In genomic region chr1:27001570-27002360, GRCh38 we compare ENCODE assay signal across 8 cellular contexts. TPM values are rescaled to one million over a fixed set of nuclear protein-coding genes. Genes with fewer than 3 reads are reported as not detected.
DNase-seq lines count a peak whose midpoint lies in the region; ATAC-seq and TF ChIP-seq lines count a peak whose summit lies in the region.

No MANE protein-coding gene starts in this region.

- peak; percentile 17 to 62 (median 19) for ATAC-seq in natural killer cell
- ATAC-seq in natural killer cell treated with Interleukin-12 subunit alpha and Interleukin-12 subunit beta and Interleukin-15 and Interleukin-18, amount 100 ng/mL, for 72 hours: no peak
- ATAC-seq in HG03139 (IDR thresholded peaks at IDR 0.05; ENCODE audit: unreplicated experiment): no peak
- ATAC-seq in HG03571 (IDR thresholded peaks at IDR 0.05; ENCODE audit: unreplicated experiment): no peak

- intact Hi-C loops in natural killer cell (cut with micrococcal nuclease): no loop called here
- intact Hi-C loops in dendritic cell treated with granulocyte-macrophage colony-stimulating factor and Interleukin-4, amounts not matched to agents 40 ng/mL and 50 ng/mL, for 4 days (cut with micrococcal nuclease): no loop called here

- peaks cover 8 to 9% of the 10 kb centered on the region in 2 donors for H3K27me3 Mint-ChIP-seq in natural killer cell (ENCODE audit: low read depth in 2 of 2)
- peaks cover 7 to 8% of the 10 kb centered on the region in 2 donors for H3K27me3 Mint-ChIP-seq in natural killer cell treated with Interleukin-12 subunit alpha and Interleukin-12 subunit beta and Interleukin-15 and Interleukin-18, amount 100 ng/mL, for 72 hours
- H3K27me3 Mint-ChIP-seq in dendritic cell treated with granulocyte-macrophage colony-stimulating factor and Interleukin-4, amounts not matched to agents 40 ng/mL and 50 ng/mL, for 4 days: peaks cover 8% of the 10 kb centered on the region

- DNase-seq in natural killer cell: no peak
- DNase-seq in natural killer cell treated with Interleukin-12 subunit alpha and Interleukin-12 subunit beta and Interleukin-15 and Interleukin-18, amount 100 ng/mL, for 72 hours (ENCODE audit: low spot score): no peak
- DNase-seq in mucosa of gallbladder (ENCODE audit: low spot score): peak; percentile 67
- no peak for DNase-seq in NCI-H1417 (lab: John Stamatoyannopoulos, UW)
- DNase-seq in DMS79 (lab: John Stamatoyannopoulos, UW): no peak

- TF ChIP-seq CTCF in natural killer cell (IDR thresholded peaks at IDR 0.05): no peak

- no peaks in the 10 kb centered on the region for H3K36me3 Mint-ChIP-seq in natural killer cell
- H3K36me3 Mint-ChIP-seq in natural killer cell treated with Interleukin-12 subunit alpha and Interleukin-12 subunit beta and Interleukin-15 and Interleukin-18, amount 100 ng/mL, for 72 hours: no peaks in the 10 kb centered on the region
- no peaks in the 10 kb centered on the region for H3K36me3 Mint-ChIP-seq in dendritic cell treated with granulocyte-macrophage colony-stimulating factor and Interleukin-4, amounts not matched to agents 40 ng/mL and 50 ng/mL, for 4 days (ENCODE audit: low read depth)

- no peaks in the 10 kb centered on the region for H3K9me3 Mint-ChIP-seq in natural killer cell
- H3K9me3 Mint-ChIP-seq in natural killer cell treated with Interleukin-12 subunit alpha and Interleukin-12 subunit beta and Interleukin-15 and Interleukin-18, amount 100 ng/mL, for 72 hours: no peaks in the 10 kb centered on the region
- no peaks in the 10 kb centered on the region for H3K9me3 Mint-ChIP-seq in dendritic cell treated with granulocyte-macrophage colony-stimulating factor and Interleukin-4, amounts not matched to agents 40 ng/mL and 50 ng/mL, for 4 days

- H3K4me3 Mint-ChIP-seq in natural killer cell: no peak overlapping the region
- H3K4me3 Mint-ChIP-seq in natural killer cell treated with Interleukin-12 subunit alpha and Interleukin-12 subunit beta and Interleukin-15 and Interleukin-18, amount 100 ng/mL, for 72 hours: no peak overlapping the region
- H3K4me3 Mint-ChIP-seq in dendritic cell treated with granulocyte-macrophage colony-stimulating factor and Interleukin-4, amounts not matched to agents 40 ng/mL and 50 ng/mL, for 4 days: peak overlapping the region; percentile 59

- no peak overlapping the region for H3K27ac Mint-ChIP-seq in natural killer cell
- H3K27ac Mint-ChIP-seq in natural killer cell treated with Interleukin-12 subunit alpha and Interleukin-12 subunit beta and Interleukin-15 and Interleukin-18, amount 100 ng/mL, for 72 hours: no peak overlapping the region
- H3K27ac Mint-ChIP-seq in dendritic cell treated with granulocyte-macrophage colony-stimulating factor and Interleukin-4, amounts not matched to agents 40 ng/mL and 50 ng/mL, for 4 days: peak overlapping the region; percentile 96

- H3K4me1 Mint-ChIP-seq in natural killer cell: peaks cover 11 to 12% of the 10 kb centered on the region in 2 donors
- H3K4me1 Mint-ChIP-seq in natural killer cell treated with Interleukin-12 subunit alpha and Interleukin-12 subunit beta and Interleukin-15 and Interleukin-18, amount 100 ng/mL, for 72 hours (ENCODE audit: low read depth in 2 of 2): peaks cover 5 to 7% of the 10 kb centered on the region in 2 donors
- H3K4me1 Mint-ChIP-seq in dendritic cell treated with granulocyte-macrophage colony-stimulating factor and Interleukin-4, amounts not matched to agents 40 ng/mL and 50 ng/mL, for 4 days (ENCODE audit: low read depth): peaks cover 40% of the 10 kb centered on the region

RNA-seq across cellular contexts. Expression of gene TRNP1, which starts 8.3 kb away (rescaled TPM):
- 1 to 10 TPM in 1 of 3 donors, under 1 TPM in 2; 0.18 to 3.0 (median 0.95) TPM for total RNA-seq in natural killer cell
- total RNA-seq in natural killer cell treated with Interleukin-12 subunit alpha and Interleukin-12 subunit beta and Interleukin-15 and Interleukin-18, amount 100 ng/mL, for 72 hours: under 1 TPM; 0.28 to 0.55 TPM
- total RNA-seq in mucosa of gallbladder: 296 TPM

RNA-seq across cellular contexts. Expression of gene TENT5B, which starts 10.9 kb away (rescaled TPM):
- total RNA-seq in natural killer cell (under 1 TPM in 1 of 3 donors, not detected in 2; 0.40 TPM), mucosa of gallbladder (9.3 TPM)
- total RNA-seq in natural killer cell treated with Interleukin-12 subunit alpha and Interleukin-12 subunit beta and Interleukin-15 and Interleukin-18, amount 100 ng/mL, for 72 hours: not detected

RNA-seq across cellular contexts. Expression of gene KDF1, which starts 41.5 kb away (rescaled TPM):
- total RNA-seq in natural killer cell (under 1 TPM in 2 of 3 donors, not detected in 1; 0.20 to 0.52 TPM), mucosa of gallbladder (20.8 TPM)
- not detected for total RNA-seq in natural killer cell treated with Interleukin-12 subunit alpha and Interleukin-12 subunit beta and Interleukin-15 and Interleukin-18, amount 100 ng/mL, for 72 hours

Comparison
In these comparisons a context has a peak if more than half of its experiments do, and no peak if none do; other contexts are left out.
1. ATAC-seq: peak in natural killer cell (3 of 3); none in natural killer cell treated with Interleukin-12 subunit alpha and Interleukin-12 subunit beta and Interleukin-15 and Interleukin-18, amount 100 ng/mL, for 72 hours (0 of 2), HG03139 (single experiment) and HG03571 (single experiment).
2. RNA of gene TRNP1, which starts 8.3 kb away (total RNA-seq): 296 TPM in mucosa of gallbladder (single experiment); 0.18 to 3.0 TPM in natural killer cell and 0.28 to 0.55 TPM in natural killer cell treated with Interleukin-12 subunit alpha and Interleukin-12 subunit beta and Interleukin-15 and Interleukin-18, amount 100 ng/mL, for 72 hours; every median in the first group is over 10 times any median in the second.
3. RNA of gene KDF1, which starts 41.5 kb away (total RNA-seq): 20.8 TPM in mucosa of gallbladder (single experiment); 0.20 to 0.52 TPM in natural killer cell and not detected in natural killer cell treated with Interleukin-12 subunit alpha and Interleukin-12 subunit beta and Interleukin-15 and Interleukin-18, amount 100 ng/mL, for 72 hours; every median in the first group is over 10 times any median in the second.